12 cellular contexts compared by ENCODE assay signal in genomic region chr11:46697303-46697702, GRCh38. TPM values are rescaled to one million over a fixed set of nuclear protein-coding genes. Genes with fewer than 3 reads are reported as not detected.
DNase-seq lines count a peak whose midpoint lies in the region; ATAC-seq and TF ChIP-seq lines count a peak whose summit lies in the region.
"Had no signal": no experiment of that assay in that cellular context is flagged by ENCODE, and none has a peak within 500 bp of the region (broad histone marks: within the 10 kb centered on the region; RNA-seq: fewer than 3 reads in every experiment).

No MANE protein-coding gene starts in this region.

- intact Hi-C loops in ovary (cut with DNase I), result no loop called here

- no peak overlapping the region for H3K9ac ChIP-seq in fibroblast of lung (ENCODE audit: insufficient read depth, low read length)

- no peak for ATAC-seq in CD4-positive, CD25-positive, alpha-beta regulatory T cell (ENCODE audit: low read depth in 2 of 2)
- no peak for ATAC-seq in HG03097 (IDR thresholded peaks at IDR 0.05; ENCODE audit: low FRiP score, unreplicated experiment)
- ATAC-seq: PC-3 had no signal

- H3K27ac ChIP-seq in CD4-positive, CD25-positive, alpha-beta regulatory T cell (ENCODE audit: insufficient read depth, low read length, poor library complexity, severe bottlenecking), result peak overlapping the region; percentile 8
- H3K27ac ChIP-seq in RWPE1, result peak overlapping the region; percentile 54
- peak overlapping the region; percentile 57 for H3K27ac ChIP-seq in fibroblast of lung (ENCODE audit: insufficient read depth, low read length)
- no peak overlapping the region for H3K27ac ChIP-seq in ovary

- no peak for TF ChIP-seq POLR2A in ovary (IDR thresholded peaks at IDR 0.05)

- H4K20me1 ChIP-seq in fibroblast of lung (ENCODE audit: control insufficient read depth, extremely low read depth, insufficient read depth, low read length), result no peaks in the 10 kb centered on the region

- WGBS in ovary, 3 donors, result 36 to 44% (median 38%) methylated on average over 3 of the region's 3 CpGs

- no peaks in the 10 kb centered on the region for H3K27me3 ChIP-seq in CD4-positive, CD25-positive, alpha-beta regulatory T cell (ENCODE audit: control insufficient read depth, insufficient read depth, low read length)
- H3K27me3 ChIP-seq in fibroblast of lung (ENCODE audit: control insufficient read depth, insufficient read depth, low read length), result no peaks in the 10 kb centered on the region
- no peaks in the 10 kb centered on the region for H3K27me3 ChIP-seq in ovary
- H3K27me3 ChIP-seq: thyroid gland had no signal

- no peak for DNase-seq in CD4-positive, CD25-positive, alpha-beta regulatory T cell
- DNase-seq in RWPE1 (ENCODE audit: low spot score) (no peak), fibroblast of lung (ENCODE audit: low read depth in 2 of 2) (peak in 1 of 2 donors; percentile 52), nucleus accumbens (lab: John Stamatoyannopoulos, UW) (peak in 48 of 56 donors; percentile 15 to 79 (median 51)), kidney tubule cell (ENCODE audit: low spot score) (no peak), ovary (no peak), NCI-H128 (lab: John Stamatoyannopoulos, UW; ENCODE audit: unreplicated experiment) (no peak)
- DNase-seq: PC-3; stimulated activated CD4-positive, alpha-beta T cell treated with anti-CD3 and anti-CD28 coated beads, Interleukin-15, amount 100 ng/mL, for 24 hours; thyroid gland had no signal

- H3K36me3 ChIP-seq in CD4-positive, CD25-positive, alpha-beta regulatory T cell (ENCODE audit: control insufficient read depth, insufficient read depth, low read length), result peaks cover 41% of the 10 kb centered on the region
- H3K36me3 ChIP-seq in fibroblast of lung (ENCODE audit: control insufficient read depth, insufficient read depth, low read length) (peaks cover 22% of the 10 kb centered on the region), ovary (no peaks in the 10 kb centered on the region)

- H2AFZ ChIP-seq in fibroblast of lung (ENCODE audit: low read length), result no peak overlapping the region

- H3K4me1 ChIP-seq in CD4-positive, CD25-positive, alpha-beta regulatory T cell (ENCODE audit: control insufficient read depth, insufficient read depth, low read length, poor library complexity, severe bottlenecking), result peaks cover 62% of the 10 kb centered on the region
- H3K4me1 ChIP-seq in fibroblast of lung (ENCODE audit: control insufficient read depth, extremely low read depth, insufficient read depth, low read length) (peaks cover 12% of the 10 kb centered on the region), ovary (ENCODE audit: insufficient read depth) (peaks cover 22% of the 10 kb centered on the region)

- peaks cover 0 to 2% (median 0%) of the 10 kb centered on the region in 7 donors for H3K9me3 Mint-ChIP-seq in CD4-positive, CD25-positive, alpha-beta regulatory T cell

- TF ChIP-seq EP300 in ovary (IDR thresholded peaks at IDR 0.05), result no peak

- peaks cover 9 to 67% (median 35%) of the 10 kb centered on the region in 4 donors for H3K4me1 Mint-ChIP-seq in CD4-positive, CD25-positive, alpha-beta regulatory T cell

- CTCF ChIA-PET in RWPE1 (lab: Yijun Ruan, JAX), result interaction anchor here (0.6 kb wide), 1 partner anchor 28 kb away, joined by 3 read pairs; no protein-coding TSS in a partner anchor

- peak overlapping the region; percentile 65 to 99 (median 76) for H3K4me3 Mint-ChIP-seq in CD4-positive, CD25-positive, alpha-beta regulatory T cell

- peak overlapping the region; percentile 13 for H3K4me2 ChIP-seq in fibroblast of lung (ENCODE audit: extremely low read depth, insufficient read depth, low read length)

- H3K79me2 ChIP-seq in fibroblast of lung (ENCODE audit: control insufficient read depth, insufficient read depth, low read length), result peaks cover 42% of the 10 kb centered on the region

- POLR2A ChIA-PET in RWPE1 (lab: Yijun Ruan, JAX; ENCODE audit: low non-redundant PET), result interaction anchor here (0.5 to 1.0 kb wide), 2 partner anchors 10 to 27 kb away, joined by 4 to 6 read pairs; no protein-coding TSS in a partner anchor

- no peak for TF ChIP-seq CTCF in RWPE1 (conservative IDR thresholded peaks at IDR 0.05; ENCODE audit: low read depth)
- no peak for TF ChIP-seq CTCF in fibroblast of lung (conservative IDR thresholded peaks at IDR 0.05 in 1 of 2, IDR thresholded peaks at IDR 0.05 in 1 of 2; ENCODE audit: low read depth in 1 of 2, low read length in 2 of 2)
- no peak for TF ChIP-seq CTCF in ovary (IDR thresholded peaks at IDR 0.05)

- H3K36me3 Mint-ChIP-seq in CD4-positive, CD25-positive, alpha-beta regulatory T cell, result peaks cover 20% of the 10 kb centered on the region

- H3K27me3 Mint-ChIP-seq in CD4-positive, CD25-positive, alpha-beta regulatory T cell, result no peaks in the 10 kb centered on the region

- H3K9me3 ChIP-seq in CD4-positive, CD25-positive, alpha-beta regulatory T cell (ENCODE audit: control insufficient read depth in 2 of 2, low read length in 2 of 2), result no peaks in the 10 kb centered on the region
- H3K9me3 ChIP-seq in fibroblast of lung (ENCODE audit: control insufficient read depth, insufficient read depth, low read depth, low read length) (no peaks in the 10 kb centered on the region), ovary (no peaks in the 10 kb centered on the region)
- H3K9me3 ChIP-seq: thyroid gland had no signal

- no peak overlapping the region for H3K4me3 ChIP-seq in CD4-positive, CD25-positive, alpha-beta regulatory T cell (ENCODE audit: low read depth, low read length)
- H3K4me3 ChIP-seq in fibroblast of lung (replicated peaks in 1 of 4; ENCODE audit: control extremely low read depth in 1 of 4, insufficient read depth in 1 of 4, low read depth in 3 of 4, low read length in 4 of 4) (peak overlapping the region in 1 of 4 experiments; percentile 24), ovary (no peak overlapping the region)
- H3K4me3 ChIP-seq: thyroid gland had no signal

- H3K27ac Mint-ChIP-seq in CD4-positive, CD25-positive, alpha-beta regulatory T cell, result peak overlapping the region in 1 of 3 donors; percentile 91

RNA-seq across cellular contexts. Expression of gene ARHGAP1, which starts 3.1 kb away (rescaled TPM):
- total RNA-seq in CD4-positive, CD25-positive, alpha-beta regulatory T cell, result 72.5 TPM
- 10 to 100 TPM; 46.6 to 63.6 (median 51.1) TPM for polyA plus RNA-seq in CD4-positive, CD25-positive, alpha-beta regulatory T cell
- 28.8 and 38.0 TPM in 2 replicates for total RNA-seq in fibroblast of lung
- polyA plus RNA-seq in fibroblast of lung, result 34.4 and 41.0 TPM in 2 replicates
- 118 TPM in 2 replicates for polyA plus RNA-seq in fibroblast of lung (2012)
- 749 and 906 TPM in 2 replicates for polyA minus RNA-seq in fibroblast of lung (ENCODE audit: low replicate concordance)
- 10 to 100 TPM; 24.1 to 95.9 (median 74.9) TPM for total RNA-seq in ovary
- polyA plus RNA-seq in ovary, result 10 to 100 TPM; 36.2 to 50.7 TPM

RNA-seq across cellular contexts. Expression of gene ZNF408, which starts 3.5 kb away (rescaled TPM):
- total RNA-seq in CD4-positive, CD25-positive, alpha-beta regulatory T cell, result 12.4 TPM
- 10 to 100 TPM in 1 of 4 donors, 1 to 10 TPM in 3; 6.3 to 12.9 (median 8.0) TPM for polyA plus RNA-seq in CD4-positive, CD25-positive, alpha-beta regulatory T cell
- total RNA-seq in fibroblast of lung (6.9 and 7.9 TPM in 2 replicates), ovary (10 to 100 TPM in 1 of 7 donors, 1 to 10 TPM in 6; 4.7 to 11.6 (median 7.8) TPM)
- polyA plus RNA-seq in fibroblast of lung (4.2 and 5.9 TPM in 2 replicates), ovary (1 to 10 TPM; 1.4 to 8.0 TPM)
- polyA plus RNA-seq in fibroblast of lung (2012), result 6.1 and 8.3 TPM in 2 replicates
- 6.3 and 12.7 TPM in 2 replicates for polyA minus RNA-seq in fibroblast of lung (ENCODE audit: low replicate concordance)

RNA-seq across cellular contexts. Expression of gene F2, which starts 21.7 kb away (rescaled TPM):
- total RNA-seq in CD4-positive, CD25-positive, alpha-beta regulatory T cell, result not detected
- polyA plus RNA-seq in CD4-positive, CD25-positive, alpha-beta regulatory T cell, result not detected
- not detected in 2 replicates for total RNA-seq in fibroblast of lung
- polyA plus RNA-seq in fibroblast of lung, result not detected in 2 replicates
- not detected in 2 replicates for polyA plus RNA-seq in fibroblast of lung (2012)
- polyA minus RNA-seq in fibroblast of lung (ENCODE audit: low replicate concordance), result 0.31 TPM in 1 of 2 replicates, not detected in the other
- under 1 TPM in 4 of 7 donors, not detected in 3; 0.12 to 1.00 (median 0.37) TPM for total RNA-seq in ovary
- polyA plus RNA-seq in ovary, result under 1 TPM; 0.10 to 0.30 TPM
- total RNA-seq: Daoy, PC-3, thyroid gland had no signal

Comparison
In these comparisons a context has a peak if more than half of its experiments do, and no peak if none do; other contexts are left out.
1. DNase-seq: peak in nucleus accumbens (48 of 56); none in CD4-positive, CD25-positive, alpha-beta regulatory T cell (0 of 3), RWPE1 (single experiment), kidney tubule cell (single experiment), ovary (0 of 5) and NCI-H128 (single experiment).
2. H3K27ac ChIP-seq: peak in CD4-positive, CD25-positive, alpha-beta regulatory T cell (single experiment), RWPE1 (single experiment) and fibroblast of lung (single experiment); none in ovary (0 of 2).